In genomic region chr7:141738592-141739013, GRCh38 we compare ENCODE assay signal across 8 cellular contexts. TPM values are rescaled to one million over a fixed set of nuclear protein-coding genes. Genes with fewer than 3 reads are reported as not detected.
DNase-seq lines count a peak whose midpoint lies in the region; ATAC-seq and TF ChIP-seq lines count a peak whose summit lies in the region.

No MANE protein-coding gene starts in this region.

- CTCF ChIA-PET in BJ (lab: Yijun Ruan, JAX), result interaction anchor here (0.7 to 2.3 kb wide), 17 partner anchors 9 to 810 kb away, joined by 3 to 17 read pairs (median 5); partner anchors contain the start of gene TAS2R4

- no peaks in the 10 kb centered on the region for H3K27me3 Mint-ChIP-seq in central memory CD8-positive, alpha-beta T cell
- H3K27me3 Mint-ChIP-seq in naive thymus-derived CD8-positive, alpha-beta T cell, result no peaks in the 10 kb centered on the region

- H3K4me1 ChIP-seq in HUES64 (ENCODE audit: insufficient read depth, low read length), result peaks cover 16% of the 10 kb centered on the region

- no peak for ATAC-seq in central memory CD8-positive, alpha-beta T cell (replicated peaks; ENCODE audit: extremely low read depth, poor library complexity, severe bottlenecking)
- ATAC-seq in naive thymus-derived CD8-positive, alpha-beta T cell, result no peak
- no peak for ATAC-seq in GM21737 (IDR thresholded peaks at IDR 0.05; ENCODE audit: unreplicated experiment)

- peak overlapping the region; percentile 96 for H3K4me3 Mint-ChIP-seq in central memory CD8-positive, alpha-beta T cell
- H3K4me3 Mint-ChIP-seq in naive thymus-derived CD8-positive, alpha-beta T cell, result peak overlapping the region; percentile 95 to 99 (median 98)

- peak overlapping the region; percentile 88 for H3K4me3 ChIP-seq in BJ (ENCODE audit: low read depth, low read length)
- H3K4me3 ChIP-seq in HUES64 (ENCODE audit: low read length), result peak overlapping the region; percentile 96

- WGBS in HUES64, result 0% methylated on average over 6 of the region's 6 CpGs

- H3K36me3 ChIP-seq in BJ (ENCODE audit: control insufficient read depth, insufficient read depth, low read length) (peaks cover 6% of the 10 kb centered on the region), HUES64 (ENCODE audit: insufficient read depth, low read length) (peaks cover 47% of the 10 kb centered on the region)

- intact Hi-C loops in posterior cingulate gyrus (cut with DNase I), result loop anchor here (1.0 to 5.0 kb wide), 3 partner anchors 36 to 186 kb away; partner anchors contain the start of genes AGK and DENND11

- peaks cover 39% of the 10 kb centered on the region for H3K36me3 Mint-ChIP-seq in central memory CD8-positive, alpha-beta T cell (ENCODE audit: insufficient read depth)
- H3K36me3 Mint-ChIP-seq in naive thymus-derived CD8-positive, alpha-beta T cell, result peaks cover 2 to 45% (median 8%) of the 10 kb centered on the region in 3 donors

- DNase-seq in BJ (ENCODE audit: low read depth) (no peak), posterior cingulate gyrus (no peak), NCI-H1417 (lab: John Stamatoyannopoulos, UW) (no peak), NCI-H345 treated with DMSO at 0.1 percent for 48 hours (lab: John Stamatoyannopoulos, UW; ENCODE audit: unreplicated experiment) (no peak)
- no peak for DNase-seq in central memory CD8-positive, alpha-beta T cell (ENCODE audit: low spot score in 2 of 2)
- DNase-seq in naive thymus-derived CD8-positive, alpha-beta T cell, result no peak

- TF ChIP-seq CTCF in BJ (IDR thresholded peaks at IDR 0.05; ENCODE audit: insufficient read depth, low read depth, low read length), result peak; percentile 27; the same call in 1 of the 2 replicates

- no peaks in the 10 kb centered on the region for H3K9me3 Mint-ChIP-seq in central memory CD8-positive, alpha-beta T cell
- H3K9me3 Mint-ChIP-seq in naive thymus-derived CD8-positive, alpha-beta T cell, result no peaks in the 10 kb centered on the region

- H3K27ac Mint-ChIP-seq in central memory CD8-positive, alpha-beta T cell (ENCODE audit: low read depth), result peak overlapping the region; percentile 100
- peak overlapping the region; percentile 98 to 99 (median 98) for H3K27ac Mint-ChIP-seq in naive thymus-derived CD8-positive, alpha-beta T cell

- no peaks in the 10 kb centered on the region for H3K9me3 ChIP-seq in HUES64 (ENCODE audit: insufficient read depth, low read depth, low read length)

- H3K27me3 ChIP-seq in BJ (ENCODE audit: control insufficient read depth, insufficient read depth, low read length) (no peaks in the 10 kb centered on the region), HUES64 (ENCODE audit: insufficient read depth, low read length) (no peaks in the 10 kb centered on the region)

- POLR2A ChIA-PET in BJ (lab: Charles Lee), result no interaction called here
- POLR2A ChIA-PET in naive thymus-derived CD8-positive, alpha-beta T cell (lab: Charles Lee), result interaction anchor here (0.7 to 5.9 kb wide), 7 partner anchors 30 to 724 kb away, joined by 3 to 75 read pairs (median 16); partner anchors contain the start of genes AGK, DENND11, MRPS33 and WEE2

- peaks cover 45% of the 10 kb centered on the region for H3K4me1 Mint-ChIP-seq in central memory CD8-positive, alpha-beta T cell
- peaks cover 21 to 53% (median 49%) of the 10 kb centered on the region in 4 donors for H3K4me1 Mint-ChIP-seq in naive thymus-derived CD8-positive, alpha-beta T cell

- peak overlapping the region; percentile 74 for H3K27ac ChIP-seq in HUES64 (ENCODE audit: low read depth, low read length)

- peak overlapping the region; percentile 96 for H3K9ac ChIP-seq in HUES64 (ENCODE audit: low read depth, low read length)

RNA-seq across cellular contexts. Expression of gene SSBP1, which starts 0.4 kb away (rescaled TPM):
- 55.0 and 139 TPM in 2 replicates for polyA plus RNA-seq in BJ (2011; rRNA removed)
- polyA minus RNA-seq in BJ (2011; rRNA and poly(A)+ RNA removed), result 12.0 and 17.9 TPM in 2 replicates
- 250 TPM for polyA plus RNA-seq in HUES64 (2013, experiment 1 of 2)
- 255 TPM for polyA plus RNA-seq in HUES64 (2013, experiment 2 of 2)
- 100 to 1,000 TPM; 128 to 131 TPM for total RNA-seq in naive thymus-derived CD8-positive, alpha-beta T cell
- polyA plus RNA-seq in naive thymus-derived CD8-positive, alpha-beta T cell, result 100 to 1,000 TPM; 341 to 350 (median 349) TPM

RNA-seq across cellular contexts. Expression of gene TAS2R3, which starts 25.3 kb away (rescaled TPM):
- 0.29 TPM in 1 of 2 replicates, not detected in the other for polyA plus RNA-seq in BJ (2011; rRNA removed)
- 2.0 and 2.8 TPM in 2 replicates for polyA minus RNA-seq in BJ (2011; rRNA and poly(A)+ RNA removed)
- polyA plus RNA-seq in HUES64 (2013, experiment 1 of 2), result not detected
- polyA plus RNA-seq in HUES64 (2013, experiment 2 of 2), result 0.25 TPM
- total RNA-seq in naive thymus-derived CD8-positive, alpha-beta T cell, result 1 to 10 TPM; 4.6 to 5.0 TPM
- polyA plus RNA-seq in naive thymus-derived CD8-positive, alpha-beta T cell, result not detected

RNA-seq across cellular contexts. Expression of gene WEE2, which starts 30.4 kb away (rescaled TPM):
- polyA plus RNA-seq in BJ (2011; rRNA removed), result not detected in 2 replicates
- polyA minus RNA-seq in BJ (2011; rRNA and poly(A)+ RNA removed), result not detected in 2 replicates
- polyA plus RNA-seq in HUES64 (2013, experiment 1 of 2), result not detected
- not detected for polyA plus RNA-seq in HUES64 (2013, experiment 2 of 2)
- not detected for total RNA-seq in naive thymus-derived CD8-positive, alpha-beta T cell
- polyA plus RNA-seq in naive thymus-derived CD8-positive, alpha-beta T cell, result not detected

RNA-seq across cellular contexts. Expression of gene DENND11, which starts 36.6 kb away (rescaled TPM):
- 4.2 and 4.6 TPM in 2 replicates for polyA plus RNA-seq in BJ (2011; rRNA removed)
- 4.1 and 4.5 TPM in 2 replicates for polyA minus RNA-seq in BJ (2011; rRNA and poly(A)+ RNA removed)
- polyA plus RNA-seq in HUES64 (2013, experiment 1 of 2), result 13.4 TPM
- polyA plus RNA-seq in HUES64 (2013, experiment 2 of 2), result 14.1 TPM
- total RNA-seq in naive thymus-derived CD8-positive, alpha-beta T cell, result 10 to 100 TPM; 65.4 to 68.0 TPM
- polyA plus RNA-seq in naive thymus-derived CD8-positive, alpha-beta T cell, result 10 to 100 TPM; 16.4 to 30.0 (median 20.3) TPM

RNA-seq across cellular contexts. Expression of gene TAS2R4, which starts 37.9 kb away (rescaled TPM):
- polyA plus RNA-seq in BJ (2011; rRNA removed), result 0.12 and 0.23 TPM in 2 replicates
- 0.62 and 1.1 TPM in 2 replicates for polyA minus RNA-seq in BJ (2011; rRNA and poly(A)+ RNA removed)
- 0.10 TPM for polyA plus RNA-seq in HUES64 (2013, experiment 1 of 2)
- not detected for polyA plus RNA-seq in HUES64 (2013, experiment 2 of 2)
- total RNA-seq in naive thymus-derived CD8-positive, alpha-beta T cell, result 1 to 10 TPM; 3.3 to 3.4 TPM
- under 1 TPM in 2 of 3 donors, not detected in 1; 0.06 to 0.08 TPM for polyA plus RNA-seq in naive thymus-derived CD8-positive, alpha-beta T cell
